1 cellular context compared by ENCODE assay signal in genomic region chr3:78940128-78940527, GRCh38.
TF ChIP-seq lines count a peak whose summit lies in the region.

No MANE protein-coding gene starts in this region.

TF ChIP-seq in GM23338, 12 proteins besides CTCF, POLR2A, EP300 and RAD21 (continued from another document):
- no peak for TF ChIP-seq ZNF462 (CRISPR knock-in tag; IDR thresholded peaks at IDR 0.05)
